In genomic region chr21:29145354-29145782, GRCh38 we compare ENCODE assay signal across 8 cellular contexts. TPM values are rescaled to one million over a fixed set of nuclear protein-coding genes. Genes with fewer than 3 reads are reported as not detected.
DNase-seq lines count a peak whose midpoint lies in the region; ATAC-seq and TF ChIP-seq lines count a peak whose summit lies in the region.

No MANE protein-coding gene starts in this region.

- H3K27me3 ChIP-seq in endodermal cell (ENCODE audit: control insufficient read depth, insufficient read depth, low read length, poor library complexity, severe bottlenecking): no peaks in the 10 kb centered on the region

- no peak overlapping the region for H3K27ac ChIP-seq in endodermal cell (ENCODE audit: low read depth, low read length)

- no peak overlapping the region for H3K9ac ChIP-seq in endodermal cell (ENCODE audit: extremely low read depth, low read length, poor library complexity, severe bottlenecking)

- H3K9me3 ChIP-seq in endodermal cell (ENCODE audit: control insufficient read depth, low read length): no peaks in the 10 kb centered on the region

- peaks cover 1% of the 10 kb centered on the region for H3K36me3 Mint-ChIP-seq in chondrocyte (ENCODE audit: low read depth)
- no peaks in the 10 kb centered on the region for H3K36me3 Mint-ChIP-seq in endodermal cell (ENCODE audit: low read depth)

- H3K27ac Mint-ChIP-seq in chondrocyte (ENCODE audit: unreplicated experiment) (peak overlapping the region; percentile 91), endodermal cell (no peak overlapping the region)

- ATAC-seq in HG02852 (IDR thresholded peaks at IDR 0.05; ENCODE audit: unreplicated experiment) (no peak), GM21390 (IDR thresholded peaks at IDR 0.05; ENCODE audit: unreplicated experiment) (no peak)

- H3K36me3 ChIP-seq in endodermal cell (ENCODE audit: control insufficient read depth, insufficient read depth, low read length): no peaks in the 10 kb centered on the region

- H3K9me3 Mint-ChIP-seq in chondrocyte (ENCODE audit: low read depth) (no peaks in the 10 kb centered on the region), endodermal cell (no peaks in the 10 kb centered on the region)

- WGBS in endodermal cell (ENCODE audit: insufficient coverage in 1 of 2, insufficient read length in 1 of 2), 2 experiments: 92 to 93% methylated on average over 5 of the region's 5 CpGs

- H3K4me1 ChIP-seq in endodermal cell (ENCODE audit: control insufficient read depth, insufficient read depth, low read length): no peaks in the 10 kb centered on the region

- H3K4me3 Mint-ChIP-seq in chondrocyte (ENCODE audit: unreplicated experiment): no peak overlapping the region
- H3K4me3 Mint-ChIP-seq in endodermal cell: no peak overlapping the region

- H3K4me1 Mint-ChIP-seq in chondrocyte (ENCODE audit: low read depth): peaks cover 57% of the 10 kb centered on the region
- peaks cover 18% of the 10 kb centered on the region for H3K4me1 Mint-ChIP-seq in endodermal cell

- H3K27me3 Mint-ChIP-seq in chondrocyte (ENCODE audit: low read depth) (no peaks in the 10 kb centered on the region), endodermal cell (ENCODE audit: insufficient read depth) (peaks cover 1% of the 10 kb centered on the region)

- DNase-seq in AG08395 (ENCODE audit: low spot score) (peak; percentile 83), chondrocyte (ENCODE audit: low spot score) (no peak), midbrain (lab: John Stamatoyannopoulos, UW) (peak; percentile 6), endodermal cell (no peak)
- DNase-seq in Jurkat, Clone E6-1 (ENCODE audit: low read depth, low spot score): peak; percentile 92
- DNase-seq in stimulated activated CD4-positive, alpha-beta T cell treated with anti-CD3 and anti-CD28 coated beads, Interleukin-2, amount 100 ng/mL, for 48 hours: no peak

- H3K4me3 ChIP-seq in Jurkat, Clone E6-1 (ENCODE audit: low read length): peak overlapping the region; percentile 6; the same call in 1 of the 2 replicates
- H3K4me3 ChIP-seq in endodermal cell (ENCODE audit: low read length): no peak overlapping the region

- TF ChIP-seq CTCF in chondrocyte (IDR thresholded peaks at IDR 0.05): no peak
- no peak for TF ChIP-seq CTCF in endodermal cell (conservative IDR thresholded peaks at IDR 0.05)

RNA-seq across cellular contexts. Expression of gene MAP3K7CL, which starts 14.9 kb away (rescaled TPM):
- not detected for polyA plus RNA-seq in Jurkat, Clone E6-1 (2012; ENCODE audit: insufficient read depth, insufficient read length)
- total RNA-seq in chondrocyte: 12.8 to 99.2 TPM (median 93.1 TPM) in 3 replicates
- total RNA-seq in endodermal cell: 1 to 10 TPM in 1 of 2 donors, not detected in 1; 1.3 TPM
- 0.25 TPM for polyA plus RNA-seq in endodermal cell (2013, experiment 1 of 2)
- 0.83 TPM for polyA plus RNA-seq in endodermal cell (2013, experiment 2 of 2)

Comparison
In these comparisons a context has a peak if more than half of its experiments do, and no peak if none do; other contexts are left out.
1. DNase-seq: peak in AG08395 (single experiment), Jurkat, Clone E6-1 (single experiment) and midbrain (single experiment); none in chondrocyte (single experiment), endodermal cell (single experiment) and stimulated activated CD4-positive, alpha-beta T cell treated with anti-CD3 and anti-CD28 coated beads, Interleukin-2, amount 100 ng/mL, for 48 hours (0 of 2).